1 cellular context compared by ENCODE assay signal in the genomic region with DNA sequence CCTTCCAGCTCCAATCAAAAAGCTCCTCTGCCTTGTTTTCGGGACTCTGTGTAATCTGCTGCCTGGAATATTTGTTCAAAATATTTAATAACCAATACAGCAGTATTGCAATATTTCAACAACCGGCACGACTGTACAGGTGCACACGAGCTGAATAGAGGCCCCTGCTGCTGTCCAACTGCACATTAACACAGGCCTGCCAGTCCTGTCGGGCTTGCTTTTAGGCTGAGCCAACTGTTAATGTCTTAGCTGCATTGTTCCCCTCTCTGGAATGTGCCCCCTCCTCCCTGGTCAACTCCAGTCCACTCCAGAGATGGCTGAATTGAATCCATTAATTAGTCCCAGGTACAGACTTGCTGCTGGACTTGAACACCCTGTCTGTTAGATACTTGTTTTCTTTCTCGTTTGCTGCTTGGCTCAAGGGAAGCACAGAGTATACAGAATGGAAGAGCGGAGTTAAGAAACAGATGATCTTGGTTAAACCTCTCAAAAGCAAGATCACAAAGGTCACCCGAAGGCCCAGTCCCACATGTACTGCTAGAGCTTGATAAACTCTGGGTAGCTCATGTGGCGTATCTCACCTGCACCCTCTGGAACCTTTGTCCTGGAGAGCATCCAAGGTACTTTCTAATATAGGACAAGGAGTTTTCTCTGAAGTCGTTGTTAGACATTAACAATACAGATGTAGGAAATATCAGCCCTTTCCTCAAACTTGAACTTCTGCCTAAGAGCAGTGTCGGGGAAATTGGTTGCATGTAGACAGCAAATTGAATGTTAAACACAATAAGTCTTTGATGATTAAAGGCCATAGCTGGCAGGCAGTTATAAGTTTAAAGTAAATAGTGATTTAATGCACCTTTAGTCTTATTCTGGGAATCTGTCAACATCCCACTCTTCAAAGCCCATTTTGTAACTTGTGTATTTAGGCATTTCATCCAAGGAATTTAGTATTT.
A peak's percentile ranks its signal among the peaks of the same experiment; 100 is the strongest.
TF ChIP-seq lines count a peak whose summit lies in the region.

No MANE protein-coding gene starts in this region.

TF ChIP-seq in HepG2, 621 proteins besides CTCF, POLR2A, EP300 and RAD21 (continued from another document and continues in another):
- TF ChIP-seq, protein P1, sequence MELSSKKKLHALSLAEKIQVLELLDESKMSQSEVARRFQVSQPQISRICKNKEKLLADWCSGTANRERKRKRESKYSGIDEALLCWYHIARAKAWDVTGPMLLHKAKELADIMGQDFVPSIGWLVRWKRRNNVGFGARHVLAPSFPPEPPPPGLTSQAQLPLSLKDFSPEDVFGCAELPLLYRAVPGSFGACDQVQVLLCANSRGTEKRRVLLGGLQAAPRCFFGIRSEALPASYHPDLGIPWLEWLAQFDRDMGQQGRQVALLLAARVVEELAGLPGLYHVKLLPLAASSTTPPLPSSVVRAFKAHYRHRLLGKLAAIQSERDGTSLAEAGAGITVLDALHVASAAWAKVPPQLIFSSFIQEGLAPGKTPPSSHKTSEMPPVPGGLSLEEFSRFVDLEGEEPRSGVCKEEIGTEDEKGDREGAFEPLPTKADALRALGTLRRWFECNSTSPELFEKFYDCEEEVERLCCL (CRISPR knock-in tag; IDR thresholded peaks at IDR 0.05; ENCODE audit: borderline replicate concordance) = no peak
- TF ChIP-seq ZNF564 (CRISPR knock-in tag; IDR thresholded peaks at IDR 0.05) = no peak
- no peak for TF ChIP-seq ZNF616 (CRISPR knock-in tag; IDR thresholded peaks at IDR 0.05; ENCODE audit: low read depth)
- no peak for TF ChIP-seq AKAP8 (CRISPR knock-in tag; IDR thresholded peaks at IDR 0.05)
- TF ChIP-seq KLF9 (CRISPR knock-in tag; IDR thresholded peaks at IDR 0.05; ENCODE audit: low read depth) = 0 out of 2 replicates have a peak, but pooled peaks have one; percentile 26
- TF ChIP-seq PRPF4 (IDR thresholded peaks at IDR 0.05; ENCODE audit: low read depth, low read length, poor library complexity, severe bottlenecking) = no peak
- no peak; the same call in 1 of the 2 replicates for TF ChIP-seq YEATS2 (CRISPR knock-in tag; IDR thresholded peaks at IDR 0.05; ENCODE audit: borderline replicate concordance)
- TF ChIP-seq, protein P2, sequence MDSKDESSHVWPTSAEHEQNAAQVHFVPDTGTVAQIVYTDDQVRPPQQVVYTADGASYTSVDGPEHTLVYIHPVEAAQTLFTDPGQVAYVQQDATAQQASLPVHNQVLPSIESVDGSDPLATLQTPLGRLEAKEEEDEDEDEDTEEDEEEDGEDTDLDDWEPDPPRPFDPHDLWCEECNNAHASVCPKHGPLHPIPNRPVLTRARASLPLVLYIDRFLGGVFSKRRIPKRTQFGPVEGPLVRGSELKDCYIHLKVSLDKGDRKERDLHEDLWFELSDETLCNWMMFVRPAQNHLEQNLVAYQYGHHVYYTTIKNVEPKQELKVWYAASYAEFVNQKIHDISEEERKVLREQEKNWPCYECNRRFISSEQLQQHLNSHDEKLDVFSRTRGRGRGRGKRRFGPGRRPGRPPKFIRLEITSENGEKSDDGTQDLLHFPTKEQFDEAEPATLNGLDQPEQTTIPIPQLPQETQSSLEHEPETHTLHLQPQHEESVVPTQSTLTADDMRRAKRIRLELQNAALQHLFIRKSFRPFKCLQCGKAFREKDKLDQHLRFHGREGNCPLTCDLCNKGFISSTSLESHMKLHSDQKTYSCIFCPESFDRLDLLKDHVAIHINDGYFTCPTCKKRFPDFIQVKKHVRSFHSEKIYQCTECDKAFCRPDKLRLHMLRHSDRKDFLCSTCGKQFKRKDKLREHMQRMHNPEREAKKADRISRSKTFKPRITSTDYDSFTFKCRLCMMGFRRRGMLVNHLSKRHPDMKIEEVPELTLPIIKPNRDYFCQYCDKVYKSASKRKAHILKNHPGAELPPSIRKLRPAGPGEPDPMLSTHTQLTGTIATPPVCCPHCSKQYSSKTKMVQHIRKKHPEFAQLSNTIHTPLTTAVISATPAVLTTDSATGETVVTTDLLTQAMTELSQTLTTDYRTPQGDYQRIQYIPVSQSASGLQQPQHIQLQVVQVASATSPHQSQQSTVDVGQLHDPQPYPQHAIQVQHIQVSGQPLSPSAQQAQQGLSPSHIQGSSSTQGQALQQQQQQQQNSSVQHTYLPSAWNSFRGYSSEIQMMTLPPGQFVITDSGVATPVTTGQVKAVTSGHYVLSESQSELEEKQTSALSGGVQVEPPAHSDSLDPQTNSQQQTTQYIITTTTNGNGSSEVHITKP (CRISPR knock-in tag; IDR thresholded peaks at IDR 0.05; ENCODE audit: low read depth) = peak; percentile 67; the same call in 1 of the 2 replicates
- TF ChIP-seq KMT2B (CRISPR knock-in tag; IDR thresholded peaks at IDR 0.05) = peak; percentile 19; the same call in 1 of the 2 replicates
- TF ChIP-seq NCOA1 (CRISPR knock-in tag; IDR thresholded peaks at IDR 0.05) = no peak
- peak; percentile 66 for TF ChIP-seq NR2F2 (IDR thresholded peaks at IDR 0.05; ENCODE audit: borderline replicate concordance, low read depth)
- TF ChIP-seq, protein P3, sequence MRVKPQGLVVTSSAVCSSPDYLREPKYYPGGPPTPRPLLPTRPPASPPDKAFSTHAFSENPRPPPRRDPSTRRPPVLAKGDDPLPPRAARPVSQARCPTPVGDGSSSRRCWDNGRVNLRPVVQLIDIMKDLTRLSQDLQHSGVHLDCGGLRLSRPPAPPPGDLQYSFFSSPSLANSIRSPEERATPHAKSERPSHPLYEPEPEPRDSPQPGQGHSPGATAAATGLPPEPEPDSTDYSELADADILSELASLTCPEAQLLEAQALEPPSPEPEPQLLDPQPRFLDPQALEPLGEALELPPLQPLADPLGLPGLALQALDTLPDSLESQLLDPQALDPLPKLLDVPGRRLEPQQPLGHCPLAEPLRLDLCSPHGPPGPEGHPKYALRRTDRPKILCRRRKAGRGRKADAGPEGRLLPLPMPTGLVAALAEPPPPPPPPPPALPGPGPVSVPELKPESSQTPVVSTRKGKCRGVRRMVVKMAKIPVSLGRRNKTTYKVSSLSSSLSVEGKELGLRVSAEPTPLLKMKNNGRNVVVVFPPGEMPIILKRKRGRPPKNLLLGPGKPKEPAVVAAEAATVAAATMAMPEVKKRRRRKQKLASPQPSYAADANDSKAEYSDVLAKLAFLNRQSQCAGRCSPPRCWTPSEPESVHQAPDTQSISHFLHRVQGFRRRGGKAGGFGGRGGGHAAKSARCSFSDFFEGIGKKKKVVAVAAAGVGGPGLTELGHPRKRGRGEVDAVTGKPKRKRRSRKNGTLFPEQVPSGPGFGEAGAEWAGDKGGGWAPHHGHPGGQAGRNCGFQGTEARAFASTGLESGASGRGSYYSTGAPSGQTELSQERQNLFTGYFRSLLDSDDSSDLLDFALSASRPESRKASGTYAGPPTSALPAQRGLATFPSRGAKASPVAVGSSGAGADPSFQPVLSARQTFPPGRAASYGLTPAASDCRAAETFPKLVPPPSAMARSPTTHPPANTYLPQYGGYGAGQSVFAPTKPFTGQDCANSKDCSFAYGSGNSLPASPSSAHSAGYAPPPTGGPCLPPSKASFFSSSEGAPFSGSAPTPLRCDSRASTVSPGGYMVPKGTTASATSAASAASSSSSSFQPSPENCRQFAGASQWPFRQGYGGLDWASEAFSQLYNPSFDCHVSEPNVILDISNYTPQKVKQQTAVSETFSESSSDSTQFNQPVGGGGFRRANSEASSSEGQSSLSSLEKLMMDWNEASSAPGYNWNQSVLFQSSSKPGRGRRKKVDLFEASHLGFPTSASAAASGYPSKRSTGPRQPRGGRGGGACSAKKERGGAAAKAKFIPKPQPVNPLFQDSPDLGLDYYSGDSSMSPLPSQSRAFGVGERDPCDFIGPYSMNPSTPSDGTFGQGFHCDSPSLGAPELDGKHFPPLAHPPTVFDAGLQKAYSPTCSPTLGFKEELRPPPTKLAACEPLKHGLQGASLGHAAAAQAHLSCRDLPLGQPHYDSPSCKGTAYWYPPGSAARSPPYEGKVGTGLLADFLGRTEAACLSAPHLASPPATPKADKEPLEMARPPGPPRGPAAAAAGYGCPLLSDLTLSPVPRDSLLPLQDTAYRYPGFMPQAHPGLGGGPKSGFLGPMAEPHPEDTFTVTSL (CRISPR knock-in tag; IDR thresholded peaks at IDR 0.05; ENCODE audit: borderline replicate concordance) = peak; percentile 79; the same call in 1 of the 2 replicates
- TF ChIP-seq SAP130 (CRISPR knock-in tag; IDR thresholded peaks at IDR 0.05; ENCODE audit: low read depth) = peak; percentile 83
- TF ChIP-seq ZIK1 (CRISPR knock-in tag; IDR thresholded peaks at IDR 0.05; ENCODE audit: borderline replicate concordance, low read depth) = no peak
- no peak for TF ChIP-seq MBNL3 (CRISPR knock-in tag; conservative IDR thresholded peaks at IDR 0.05)
- peak; percentile 73; the same call in 1 of the 2 replicates for TF ChIP-seq TBX2 (CRISPR knock-in tag; IDR thresholded peaks at IDR 0.05; ENCODE audit: borderline replicate concordance)
- TF ChIP-seq FOXK2 (IDR thresholded peaks at IDR 0.05) = peak; percentile 26; the same call in 1 of the 2 replicates
- peak in 1 of 2 experiments; percentile 58; a peak in 1 of 4 replicates for TF ChIP-seq KLF16 (CRISPR knock-in tag; IDR thresholded peaks at IDR 0.05)
- TF ChIP-seq SIX4 (CRISPR knock-in tag; IDR thresholded peaks at IDR 0.05) = no peak; the same call in 1 of the 2 replicates
- TF ChIP-seq RFXANK (CRISPR knock-in tag; IDR thresholded peaks at IDR 0.05) = peak; percentile 33; the same call in 1 of the 2 replicates
- no peak for TF ChIP-seq ZNF790 (CRISPR knock-in tag; IDR thresholded peaks at IDR 0.05; ENCODE audit: borderline replicate concordance)
- TF ChIP-seq CHD2 (IDR thresholded peaks at IDR 0.05; ENCODE audit: low read depth, low read length) = no peak
- peak; percentile 88 for TF ChIP-seq SP140L (CRISPR knock-in tag; IDR thresholded peaks at IDR 0.05; ENCODE audit: borderline replicate concordance)
- TF ChIP-seq ZFP1 (CRISPR knock-in tag; IDR thresholded peaks at IDR 0.05) = peak; percentile 87; the same call in 1 of the 2 replicates
- TF ChIP-seq ZNF34 (CRISPR knock-in tag; IDR thresholded peaks at IDR 0.05; ENCODE audit: borderline replicate concordance) = no peak
- peak; percentile 40; the same call in 1 of the 2 replicates for TF ChIP-seq ZNF354B (CRISPR knock-in tag; IDR thresholded peaks at IDR 0.05)
- TF ChIP-seq RORA (CRISPR knock-in tag; IDR thresholded peaks at IDR 0.05) = no peak
- TF ChIP-seq, protein P4, sequence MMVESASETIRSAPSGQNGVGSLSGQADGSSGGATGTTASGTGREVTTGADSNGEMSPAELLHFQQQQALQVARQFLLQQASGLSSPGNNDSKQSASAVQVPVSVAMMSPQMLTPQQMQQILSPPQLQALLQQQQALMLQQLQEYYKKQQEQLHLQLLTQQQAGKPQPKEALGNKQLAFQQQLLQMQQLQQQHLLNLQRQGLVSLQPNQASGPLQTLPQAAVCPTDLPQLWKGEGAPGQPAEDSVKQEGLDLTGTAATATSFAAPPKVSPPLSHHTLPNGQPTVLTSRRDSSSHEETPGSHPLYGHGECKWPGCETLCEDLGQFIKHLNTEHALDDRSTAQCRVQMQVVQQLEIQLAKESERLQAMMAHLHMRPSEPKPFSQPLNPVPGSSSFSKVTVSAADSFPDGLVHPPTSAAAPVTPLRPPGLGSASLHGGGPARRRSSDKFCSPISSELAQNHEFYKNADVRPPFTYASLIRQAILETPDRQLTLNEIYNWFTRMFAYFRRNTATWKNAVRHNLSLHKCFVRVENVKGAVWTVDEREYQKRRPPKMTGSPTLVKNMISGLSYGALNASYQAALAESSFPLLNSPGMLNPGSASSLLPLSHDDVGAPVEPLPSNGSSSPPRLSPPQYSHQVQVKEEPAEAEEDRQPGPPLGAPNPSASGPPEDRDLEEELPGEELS (CRISPR knock-in tag; IDR thresholded peaks at IDR 0.05) = peak; percentile 83
- peak; percentile 98 for TF ChIP-seq RXRB (CRISPR knock-in tag; IDR thresholded peaks at IDR 0.05; ENCODE audit: borderline replicate concordance)
- TF ChIP-seq HHEX (CRISPR knock-in tag; IDR thresholded peaks at IDR 0.05) = peak; percentile 80; the same call in 1 of the 2 replicates
- TF ChIP-seq, protein P5, sequence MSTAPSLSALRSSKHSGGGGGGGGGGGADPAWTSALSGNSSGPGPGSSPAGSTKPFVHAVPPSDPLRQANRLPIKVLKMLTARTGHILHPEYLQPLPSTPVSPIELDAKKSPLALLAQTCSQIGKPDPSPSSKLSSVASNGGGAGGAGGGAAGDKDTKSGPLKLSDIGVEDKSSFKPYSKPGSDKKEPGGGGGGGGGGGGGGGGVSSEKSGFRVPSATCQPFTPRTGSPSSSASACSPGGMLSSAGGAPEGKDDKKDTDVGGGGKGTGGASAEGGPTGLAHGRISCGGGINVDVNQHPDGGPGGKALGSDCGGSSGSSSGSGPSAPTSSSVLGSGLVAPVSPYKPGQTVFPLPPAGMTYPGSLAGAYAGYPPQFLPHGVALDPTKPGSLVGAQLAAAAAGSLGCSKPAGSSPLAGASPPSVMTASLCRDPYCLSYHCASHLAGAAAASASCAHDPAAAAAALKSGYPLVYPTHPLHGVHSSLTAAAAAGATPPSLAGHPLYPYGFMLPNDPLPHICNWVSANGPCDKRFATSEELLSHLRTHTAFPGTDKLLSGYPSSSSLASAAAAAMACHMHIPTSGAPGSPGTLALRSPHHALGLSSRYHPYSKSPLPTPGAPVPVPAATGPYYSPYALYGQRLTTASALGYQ (CRISPR knock-in tag; IDR thresholded peaks at IDR 0.05) = peak; percentile 86
- TF ChIP-seq ZFP36L1 (CRISPR knock-in tag; IDR thresholded peaks at IDR 0.05) = peak; percentile 63; the same call in 1 of the 2 replicates
- TF ChIP-seq ZSCAN29 (CRISPR knock-in tag; conservative IDR thresholded peaks at IDR 0.05) = peak; percentile 57; the same call in 1 of the 2 replicates
- peak; percentile 93 for TF ChIP-seq FOXA3 (CRISPR knock-in tag; IDR thresholded peaks at IDR 0.05)
- no peak for TF ChIP-seq SOX6 (IDR thresholded peaks at IDR 0.05)
- peak; percentile 87 for TF ChIP-seq SOX6 (CRISPR knock-in tag; IDR thresholded peaks at IDR 0.05)
- TF ChIP-seq EZH2 (conservative IDR thresholded peaks at IDR 0.05; ENCODE audit: low read depth, low read length) = no peak
- TF ChIP-seq ELF3 (CRISPR knock-in tag; IDR thresholded peaks at IDR 0.05) = peak; percentile 86
- no peak for TF ChIP-seq NBN (conservative IDR thresholded peaks at IDR 0.05)
- TF ChIP-seq, protein P6, sequence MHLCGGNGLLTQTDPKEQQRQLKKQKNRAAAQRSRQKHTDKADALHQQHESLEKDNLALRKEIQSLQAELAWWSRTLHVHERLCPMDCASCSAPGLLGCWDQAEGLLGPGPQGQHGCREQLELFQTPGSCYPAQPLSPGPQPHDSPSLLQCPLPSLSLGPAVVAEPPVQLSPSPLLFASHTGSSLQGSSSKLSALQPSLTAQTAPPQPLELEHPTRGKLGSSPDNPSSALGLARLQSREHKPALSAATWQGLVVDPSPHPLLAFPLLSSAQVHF (CRISPR knock-in tag; IDR thresholded peaks at IDR 0.05) = no peak
- TF ChIP-seq PPARG (CRISPR knock-in tag; conservative IDR thresholded peaks at IDR 0.05) = peak; percentile 96
- TF ChIP-seq, protein P7, sequence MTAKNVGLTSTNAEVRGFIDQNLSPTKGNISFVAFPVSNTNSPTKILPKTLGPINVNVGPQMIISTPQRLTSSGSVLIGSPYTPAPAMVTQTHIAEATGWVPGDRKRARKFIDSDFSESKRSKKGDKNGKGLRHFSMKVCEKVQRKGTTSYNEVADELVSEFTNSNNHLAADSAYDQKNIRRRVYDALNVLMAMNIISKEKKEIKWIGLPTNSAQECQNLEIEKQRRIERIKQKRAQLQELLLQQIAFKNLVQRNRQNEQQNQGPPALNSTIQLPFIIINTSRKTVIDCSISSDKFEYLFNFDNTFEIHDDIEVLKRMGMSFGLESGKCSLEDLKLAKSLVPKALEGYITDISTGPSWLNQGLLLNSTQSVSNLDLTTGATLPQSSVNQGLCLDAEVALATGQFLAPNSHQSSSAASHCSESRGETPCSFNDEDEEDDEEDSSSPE (CRISPR knock-in tag; IDR thresholded peaks at IDR 0.05) = peak; percentile 19; the same call in 1 of the 2 replicates
- no peak for TF ChIP-seq TAF15 (IDR thresholded peaks at IDR 0.05; ENCODE audit: low read depth, low read length, poor library complexity, severe bottlenecking)
